1 cellular context compared by ENCODE assay signal in the genomic region with DNA sequence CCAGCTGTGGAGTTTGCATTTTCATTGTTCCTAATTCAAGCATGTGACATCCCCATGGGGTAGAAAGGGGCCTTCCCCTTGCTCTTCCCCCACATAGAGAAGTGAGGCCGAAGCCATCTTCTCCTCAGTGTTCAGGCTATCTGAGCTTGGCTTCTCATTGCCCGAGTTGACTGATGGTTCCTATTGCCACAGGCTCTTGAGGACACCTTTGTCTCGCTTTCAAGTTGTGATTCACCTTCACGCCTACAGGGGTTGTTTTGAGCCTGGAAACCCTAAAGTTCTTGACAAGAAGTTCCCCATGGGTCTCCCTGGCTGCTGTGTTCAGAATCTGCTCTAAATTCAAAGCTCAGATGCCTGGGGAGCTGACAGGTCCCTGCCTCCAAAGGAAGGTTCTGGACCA.
TF ChIP-seq lines count a peak whose summit lies in the region.

No MANE protein-coding gene starts in this region.

TF ChIP-seq in A549, 52 proteins besides CTCF, POLR2A, EP300 and RAD21 (continued from another document):
- TF ChIP-seq, protein P1, sequence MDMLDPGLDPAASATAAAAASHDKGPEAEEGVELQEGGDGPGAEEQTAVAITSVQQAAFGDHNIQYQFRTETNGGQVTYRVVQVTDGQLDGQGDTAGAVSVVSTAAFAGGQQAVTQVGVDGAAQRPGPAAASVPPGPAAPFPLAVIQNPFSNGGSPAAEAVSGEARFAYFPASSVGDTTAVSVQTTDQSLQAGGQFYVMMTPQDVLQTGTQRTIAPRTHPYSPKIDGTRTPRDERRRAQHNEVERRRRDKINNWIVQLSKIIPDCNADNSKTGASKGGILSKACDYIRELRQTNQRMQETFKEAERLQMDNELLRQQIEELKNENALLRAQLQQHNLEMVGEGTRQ (IDR thresholded peaks at IDR 0.05): no peak
- TF ChIP-seq RCOR1 (IDR thresholded peaks at IDR 0.05; ENCODE audit: low read depth, low read length) (no peak), HDAC2 (IDR thresholded peaks at IDR 0.05) (no peak)
TF ChIP-seq in A549: peak in this region for 0.
